Comparison of ENCODE assay signal across 1 cellular context in the genomic region with DNA sequence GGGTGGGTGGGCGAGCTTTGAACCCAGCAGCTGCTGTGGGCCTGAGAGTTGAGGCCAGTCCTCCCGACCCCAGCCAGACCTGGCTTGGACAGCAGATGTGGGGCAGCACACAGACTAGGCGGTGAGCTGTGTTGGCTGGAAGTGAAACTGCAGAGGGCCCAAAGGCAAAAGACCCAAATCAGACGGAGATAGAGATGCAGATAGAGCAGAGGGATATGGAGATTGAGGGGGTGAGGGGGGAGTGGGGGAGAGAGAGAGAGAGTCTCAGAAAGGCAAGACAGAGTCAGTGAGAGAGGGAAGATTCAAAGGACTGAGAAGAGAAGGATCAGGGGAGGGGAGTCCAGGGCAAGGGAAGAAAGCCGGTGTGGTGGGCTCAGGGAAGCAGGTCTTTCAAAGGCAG.
TF ChIP-seq lines count a peak whose summit lies in the region.

No MANE protein-coding gene starts in this region.

TF ChIP-seq in K562, 482 proteins besides CTCF, POLR2A, EP300 and RAD21:
- TF ChIP-seq NR2F6 (CRISPR knock-in tag; IDR thresholded peaks at IDR 0.05) (no peak), DIDO1 (tag; IDR thresholded peaks at IDR 0.05; ENCODE audit: low read depth) (no peak), ZNF408 (CRISPR knock-in tag; IDR thresholded peaks at IDR 0.05; ENCODE audit: low read depth) (no peak), HNRNPUL1 (IDR thresholded peaks at IDR 0.05; ENCODE audit: low read length) (no peak), TEAD4 (IDR thresholded peaks at IDR 0.05; ENCODE audit: low read length) (no peak), TEAD4 (CRISPR knock-in tag; IDR thresholded peaks at IDR 0.05; ENCODE audit: borderline replicate concordance) (no peak), KDM1A (IDR thresholded peaks at IDR 0.05) (no peak), SMARCE1 (IDR thresholded peaks at IDR 0.05) (no peak), KAT2B (IDR thresholded peaks at IDR 0.05; ENCODE audit: low read depth, low read length) (no peak), SMAD4 (CRISPR knock-in tag; conservative IDR thresholded peaks at IDR 0.05) (no peak), ZNF197 (CRISPR knock-in tag; IDR thresholded peaks at IDR 0.05; ENCODE audit: low read depth) (no peak), YBX1 (IDR thresholded peaks at IDR 0.05) (no peak), NFRKB (IDR thresholded peaks at IDR 0.05; ENCODE audit: low read depth) (no peak), CREB1 (IDR thresholded peaks at IDR 0.05) (no peak), CREB1 (CRISPR knock-in tag; IDR thresholded peaks at IDR 0.05) (no peak)
- TF ChIP-seq, protein P1, sequence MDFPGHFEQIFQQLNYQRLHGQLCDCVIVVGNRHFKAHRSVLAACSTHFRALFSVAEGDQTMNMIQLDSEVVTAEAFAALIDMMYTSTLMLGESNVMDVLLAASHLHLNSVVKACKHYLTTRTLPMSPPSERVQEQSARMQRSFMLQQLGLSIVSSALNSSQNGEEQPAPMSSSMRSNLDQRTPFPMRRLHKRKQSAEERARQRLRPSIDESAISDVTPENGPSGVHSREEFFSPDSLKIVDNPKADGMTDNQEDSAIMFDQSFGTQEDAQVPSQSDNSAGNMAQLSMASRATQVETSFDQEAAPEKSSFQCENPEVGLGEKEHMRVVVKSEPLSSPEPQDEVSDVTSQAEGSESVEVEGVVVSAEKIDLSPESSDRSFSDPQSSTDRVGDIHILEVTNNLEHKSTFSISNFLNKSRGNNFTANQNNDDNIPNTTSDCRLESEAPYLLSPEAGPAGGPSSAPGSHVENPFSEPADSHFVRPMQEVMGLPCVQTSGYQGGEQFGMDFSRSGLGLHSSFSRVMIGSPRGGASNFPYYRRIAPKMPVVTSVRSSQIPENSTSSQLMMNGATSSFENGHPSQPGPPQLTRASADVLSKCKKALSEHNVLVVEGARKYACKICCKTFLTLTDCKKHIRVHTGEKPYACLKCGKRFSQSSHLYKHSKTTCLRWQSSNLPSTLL (IDR thresholded peaks at IDR 0.05), result no peak
- TF ChIP-seq, protein P2, sequence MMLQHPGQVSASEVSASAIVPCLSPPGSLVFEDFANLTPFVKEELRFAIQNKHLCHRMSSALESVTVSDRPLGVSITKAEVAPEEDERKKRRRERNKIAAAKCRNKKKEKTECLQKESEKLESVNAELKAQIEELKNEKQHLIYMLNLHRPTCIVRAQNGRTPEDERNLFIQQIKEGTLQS (IDR thresholded peaks at IDR 0.05), result no peak
- TF ChIP-seq, protein P2 (CRISPR knock-in tag; conservative IDR thresholded peaks at IDR 0.05), result no peak
- TF ChIP-seq, protein P3, sequence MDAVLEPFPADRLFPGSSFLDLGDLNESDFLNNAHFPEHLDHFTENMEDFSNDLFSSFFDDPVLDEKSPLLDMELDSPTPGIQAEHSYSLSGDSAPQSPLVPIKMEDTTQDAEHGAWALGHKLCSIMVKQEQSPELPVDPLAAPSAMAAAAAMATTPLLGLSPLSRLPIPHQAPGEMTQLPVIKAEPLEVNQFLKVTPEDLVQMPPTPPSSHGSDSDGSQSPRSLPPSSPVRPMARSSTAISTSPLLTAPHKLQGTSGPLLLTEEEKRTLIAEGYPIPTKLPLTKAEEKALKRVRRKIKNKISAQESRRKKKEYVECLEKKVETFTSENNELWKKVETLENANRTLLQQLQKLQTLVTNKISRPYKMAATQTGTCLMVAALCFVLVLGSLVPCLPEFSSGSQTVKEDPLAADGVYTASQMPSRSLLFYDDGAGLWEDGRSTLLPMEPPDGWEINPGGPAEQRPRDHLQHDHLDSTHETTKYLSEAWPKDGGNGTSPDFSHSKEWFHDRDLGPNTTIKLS (IDR thresholded peaks at IDR 0.05; ENCODE audit: borderline replicate concordance, low read depth), result no peak
- TF ChIP-seq, protein P4, sequence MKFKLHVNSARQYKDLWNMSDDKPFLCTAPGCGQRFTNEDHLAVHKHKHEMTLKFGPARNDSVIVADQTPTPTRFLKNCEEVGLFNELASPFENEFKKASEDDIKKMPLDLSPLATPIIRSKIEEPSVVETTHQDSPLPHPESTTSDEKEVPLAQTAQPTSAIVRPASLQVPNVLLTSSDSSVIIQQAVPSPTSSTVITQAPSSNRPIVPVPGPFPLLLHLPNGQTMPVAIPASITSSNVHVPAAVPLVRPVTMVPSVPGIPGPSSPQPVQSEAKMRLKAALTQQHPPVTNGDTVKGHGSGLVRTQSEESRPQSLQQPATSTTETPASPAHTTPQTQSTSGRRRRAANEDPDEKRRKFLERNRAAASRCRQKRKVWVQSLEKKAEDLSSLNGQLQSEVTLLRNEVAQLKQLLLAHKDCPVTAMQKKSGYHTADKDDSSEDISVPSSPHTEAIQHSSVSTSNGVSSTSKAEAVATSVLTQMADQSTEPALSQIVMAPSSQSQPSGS (CRISPR knock-in tag; IDR thresholded peaks at IDR 0.05), result no peak
